Comparison of ENCODE assay signal across 10 cellular contexts in the genomic region with DNA sequence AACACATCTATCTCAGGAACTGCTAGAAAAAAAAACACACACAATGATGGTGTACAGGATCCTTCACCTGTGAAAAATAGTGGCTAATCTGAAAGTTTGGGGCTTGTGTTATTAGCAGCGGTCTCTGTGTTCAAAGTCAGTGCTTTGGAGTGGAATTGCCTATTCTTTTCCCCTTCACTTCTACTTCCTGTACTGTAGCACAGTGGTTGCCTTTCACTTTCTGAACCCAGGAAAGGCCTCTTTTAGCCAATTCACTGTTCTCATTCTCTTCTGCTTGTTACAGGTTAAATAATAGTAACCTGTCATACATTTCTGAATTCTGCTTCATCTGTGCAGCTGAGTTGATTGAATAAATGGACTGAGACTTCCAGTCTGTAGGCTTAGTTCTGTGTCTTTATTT.
"Had no signal": no experiment of that assay in that cellular context is flagged by ENCODE, and none has a peak within 500 bp of the region (broad histone marks: within the 10 kb centered on the region; RNA-seq: fewer than 3 reads in every experiment).

No MANE protein-coding gene starts in this region.

- DNase-seq: H9, HCEC 1CT, KBM-7 had no signal

- H3K27me3 Mint-ChIP-seq: IgD-negative memory B cell had no signal

- H3K36me3 Mint-ChIP-seq: IgD-negative memory B cell had no signal

- ATAC-seq: GM23338, HepG2 had no signal

- H3K9me3 Mint-ChIP-seq: GM23338, H9 had no signal

- H3K9ac ChIP-seq: KMS-11 had no signal

- FAIRE-seq: H1, H54, HepG2 had no signal

- H3K4me1 Mint-ChIP-seq: GM23338, H9, IgD-negative memory B cell had no signal

- H2AFZ ChIP-seq: GM23338 had no signal

- H3K27ac ChIP-seq: HL-60, KMS-11 had no signal

- H3K4me3 ChIP-seq: GM23338 had no signal

- H3K27ac Mint-ChIP-seq: GM23338, H9, IgD-negative memory B cell had no signal

- H3K4me3 Mint-ChIP-seq: GM23338, H9, IgD-negative memory B cell had no signal

- H3K4me2 ChIP-seq: GM23338, KMS-11 had no signal
